In genomic region chr2:79982445-79982844, GRCh38 we compare ENCODE assay signal across 13 cellular contexts.
DNase-seq lines count a peak whose midpoint lies in the region; ATAC-seq, FAIRE-seq and TF ChIP-seq lines count a peak whose summit lies in the region.
"Had no signal": no experiment of that assay in that cellular context is flagged by ENCODE, and none has a peak within 500 bp of the region (broad histone marks: within the 10 kb centered on the region; RNA-seq: fewer than 3 reads in every experiment).

No MANE protein-coding gene starts in this region.

- H2AFZ ChIP-seq in GM23338: no peak overlapping the region

- no peaks in the 10 kb centered on the region for H3K9me3 Mint-ChIP-seq in GM23338

- H3K4me2 ChIP-seq in GM23338: no peak overlapping the region

- H3K36me3 Mint-ChIP-seq in GM23338 (ENCODE audit: low read depth): no peaks in the 10 kb centered on the region

- no peak overlapping the region for H3K27ac ChIP-seq in GM23338 (ENCODE audit: low read depth)
- H3K27ac ChIP-seq: skin epidermis had no signal

- no peak for FAIRE-seq in frontal cortex (lab: Jason Lieb, UNC)

- H3F3A ChIP-seq in GM23338 (replicated peaks; ENCODE audit: low read depth): no peaks in the 10 kb centered on the region

- peak; percentile 83 for ATAC-seq in GM23338
- ATAC-seq in GM21360 (IDR thresholded peaks at IDR 0.05; ENCODE audit: unreplicated experiment): no peak

- H3K27me3 Mint-ChIP-seq in GM23338 (ENCODE audit: insufficient read depth, low read depth, poor library complexity): peaks cover 5% of the 10 kb centered on the region

- peaks cover 31% of the 10 kb centered on the region for H3K4me1 Mint-ChIP-seq in GM23338

- H3K4me1 ChIP-seq in GM23338 (ENCODE audit: insufficient read depth): peaks cover 37% of the 10 kb centered on the region

- DNase-seq in BJ (ENCODE audit: low read depth): no peak
- peak; percentile 88 for DNase-seq in GM23338 (ENCODE audit: low spot score)
- DNase-seq in RKO (ENCODE audit: low spot score): peak; percentile 47
- DNase-seq in iPS-NIHi7 (ENCODE audit: extremely low spot score): peak; percentile 74
- DNase-seq in HuH-7.5 (ENCODE audit: low spot score): no peak
- DNase-seq in NCI-H226: no peak
- DNase-seq in frontal cortex (ENCODE audit: low spot score in 2 of 2): no peak
- DNase-seq: activated CD4-positive, alpha-beta T cell treated with anti-CD3 and anti-CD28 coated beads for 1 hour; GF-D8; kidney; NCI-H1694 had no signal

- no peaks in the 10 kb centered on the region; the same call in 1 of the 2 replicates for H3K9me2 ChIP-seq in GM23338 (ENCODE audit: insufficient read depth)

- H3K27ac Mint-ChIP-seq in GM23338: no peak overlapping the region

- TF ChIP-seq CTCF in BJ (IDR thresholded peaks at IDR 0.05; ENCODE audit: insufficient read depth, low read depth, low read length): peak; percentile 42
- TF ChIP-seq CTCF in GM23338 (conservative IDR thresholded peaks at IDR 0.05; ENCODE audit: low read depth in 2 of 2): peak; percentile 90 to 91

- no peak overlapping the region for H3K4me3 Mint-ChIP-seq in GM23338

- H3K36me3 ChIP-seq in BJ (ENCODE audit: control insufficient read depth, insufficient read depth, low read length) (no peaks in the 10 kb centered on the region), GM23338 (ENCODE audit: insufficient read depth) (no peaks in the 10 kb centered on the region)

- no peaks in the 10 kb centered on the region for H3K27me3 ChIP-seq in BJ (ENCODE audit: control insufficient read depth, insufficient read depth, low read length)
- no peaks in the 10 kb centered on the region for H3K27me3 ChIP-seq in GM23338 (ENCODE audit: insufficient read depth)

- no peak overlapping the region for H3K4me3 ChIP-seq in BJ (ENCODE audit: low read depth, low read length)
- H3K4me3 ChIP-seq in GM23338: no peak overlapping the region
- H3K4me3 ChIP-seq: skin epidermis had no signal

- POLR2A ChIA-PET in BJ (lab: Charles Lee): no interaction called here

- CTCF ChIA-PET in BJ (lab: Yijun Ruan, JAX): interaction anchor here (0.7 kb wide), 1 partner anchor 50 kb away, joined by 4 read pairs; no protein-coding TSS in a partner anchor

- H3K79me2 ChIP-seq in GM23338 (replicated peaks; ENCODE audit: insufficient read depth): no peaks in the 10 kb centered on the region

- H4K20me1 ChIP-seq in GM23338 (replicated peaks; ENCODE audit: insufficient read depth): no peaks in the 10 kb centered on the region

TF ChIP-seq in GM23338, 12 proteins besides CTCF, POLR2A, EP300 and RAD21:
- TF ChIP-seq NANOG (IDR thresholded peaks at IDR 0.05; ENCODE audit: borderline replicate concordance) (no peak), CREB1 (CRISPR knock-in tag; IDR thresholded peaks at IDR 0.05; ENCODE audit: low read depth) (peak; percentile 54; the same call in 1 of the 2 replicates), ZNF331 (CRISPR knock-in tag; IDR thresholded peaks at IDR 0.05; ENCODE audit: low read depth) (0 out of 2 replicates have a peak, but pooled peaks have one; percentile 26), ZNF462 (CRISPR knock-in tag; IDR thresholded peaks at IDR 0.05) (no peak)

Comparison
In these comparisons a context has a peak if more than half of its experiments do, and no peak if none do; other contexts are left out.
1. DNase-seq: peak in GM23338 (single experiment), RKO (single experiment) and iPS-NIHi7 (single experiment); none in BJ (single experiment), HuH-7.5 (single experiment), NCI-H226 (single experiment) and frontal cortex (0 of 2).